In the genomic region with DNA sequence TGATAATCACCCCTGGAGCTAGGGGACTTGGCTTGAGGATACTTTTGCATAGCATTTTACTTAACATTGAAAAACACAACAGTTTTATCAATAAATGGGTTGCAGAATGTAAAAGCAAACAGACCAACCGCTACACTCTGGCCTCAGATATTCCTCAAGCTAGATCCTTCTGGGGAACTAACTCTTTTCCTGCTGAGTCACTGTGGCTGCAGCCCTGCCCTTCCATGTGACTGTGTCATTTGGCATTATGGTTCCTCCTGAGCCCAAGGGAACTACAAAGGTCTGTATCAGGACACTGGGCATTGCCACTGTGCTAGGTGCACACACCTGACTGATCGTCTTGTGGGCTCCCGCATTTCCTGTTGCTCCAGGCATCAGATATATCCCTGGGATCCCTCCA, we compare ENCODE assay signal across 8 cellular contexts. TPM values are rescaled to one million over a fixed set of nuclear protein-coding genes. Genes with fewer than 3 reads are reported as not detected.
DNase-seq lines count a peak whose midpoint lies in the region; ATAC-seq and TF ChIP-seq lines count a peak whose summit lies in the region.

No MANE protein-coding gene starts in this region.

- H3K4me1 Mint-ChIP-seq in mesothelial cell of epicardium, result no peaks in the 10 kb centered on the region

- no peak for TF ChIP-seq RAD21 in SK-N-SH (IDR thresholded peaks at IDR 0.05; ENCODE audit: low read length)

- H3K27me3 ChIP-seq in SK-N-SH (ENCODE audit: insufficient read depth) (peaks cover 4% of the 10 kb centered on the region; the same call in 1 of the 2 replicates), hepatocyte (no peaks in the 10 kb centered on the region), BE2C (no peaks in the 10 kb centered on the region)

- TF ChIP-seq CTCF in SK-N-SH (IDR thresholded peaks at IDR 0.05) (no peak), hepatocyte (IDR thresholded peaks at IDR 0.05; ENCODE audit: poor library complexity) (no peak), BE2C (IDR thresholded peaks at IDR 0.05; ENCODE audit: low read depth, low read length) (no peak), mesothelial cell of epicardium (IDR thresholded peaks at IDR 0.05; ENCODE audit: unreplicated experiment) (no peak)

- 0 out of 2 replicates have a peak overlapping the region, but pooled peaks have one; percentile 20 for H2AFZ ChIP-seq in SK-N-SH (ENCODE audit: low read depth)
- H2AFZ ChIP-seq in hepatocyte, result no peak overlapping the region

- H3K27ac Mint-ChIP-seq in mesothelial cell of epicardium, result no peak overlapping the region

- H3K27me3 Mint-ChIP-seq in mesothelial cell of epicardium (ENCODE audit: low read depth), result peaks cover 11% of the 10 kb centered on the region

- H4K20me1 ChIP-seq in SK-N-SH (ENCODE audit: insufficient read depth) (no peaks in the 10 kb centered on the region), hepatocyte (ENCODE audit: insufficient read depth, poor library complexity, severe bottlenecking) (no peaks in the 10 kb centered on the region)

- no peaks in the 10 kb centered on the region for H3K36me3 Mint-ChIP-seq in mesothelial cell of epicardium

- H3K4me3 Mint-ChIP-seq in mesothelial cell of epicardium, result no peak overlapping the region

- 100% methylated on average over 3 of the region's 3 CpGs for WGBS in SK-N-SH (ENCODE audit: low lambda C conversion rate)
- 92% methylated on average over 3 of the region's 3 CpGs for WGBS in hepatocyte (ENCODE audit: low lambda C conversion rate, missing lambda C conversion rate)

- H3K9me3 Mint-ChIP-seq in mesothelial cell of epicardium, result no peaks in the 10 kb centered on the region

- H3K79me2 ChIP-seq in SK-N-SH (ENCODE audit: insufficient read depth) (no peaks in the 10 kb centered on the region), hepatocyte (no peaks in the 10 kb centered on the region)

- no peak overlapping the region for H3K4me2 ChIP-seq in SK-N-SH
- peak overlapping the region; percentile 8 for H3K4me2 ChIP-seq in hepatocyte

- POLR2A ChIA-PET in SK-N-SH (lab: Yijun Ruan, JAX), result no interaction called here

- no peak overlapping the region for H3K9ac ChIP-seq in SK-N-SH

- H3F3A ChIP-seq in SK-N-SH (replicated peaks; ENCODE audit: insufficient read depth), result no peaks in the 10 kb centered on the region

- H3K4me3 ChIP-seq in SK-N-SH (ENCODE audit: low read depth in 2 of 2, low read length in 1 of 2) (no peak overlapping the region), hepatocyte (no peak overlapping the region), BE2C (ENCODE audit: low read depth, low read length) (no peak overlapping the region)

- CTCF ChIA-PET in SK-N-SH (lab: Yijun Ruan, JAX), result interaction anchor here (1.0 to 4.1 kb wide), 2 partner anchors 16 to 880 kb away, joined by 3 to 16 read pairs; no protein-coding TSS in a partner anchor

- H3K4me1 ChIP-seq in SK-N-SH (ENCODE audit: control insufficient read depth in 1 of 2, insufficient read depth in 2 of 2, low read depth in 1 of 2, low read length in 1 of 2) (peaks cover 0 to 10% of the 10 kb centered on the region in 2 experiments; a peak in 2 of 4 replicates), hepatocyte (ENCODE audit: insufficient read depth) (peaks cover 4% of the 10 kb centered on the region), BE2C (no peaks in the 10 kb centered on the region)

- H3K9me2 ChIP-seq in SK-N-SH (no peaks in the 10 kb centered on the region), hepatocyte (replicated peaks; ENCODE audit: insufficient read depth) (no peaks in the 10 kb centered on the region)

- DNase-seq in SK-N-SH, result no peak
- DNase-seq in amniotic stem cell (lab: John Stamatoyannopoulos, UW), result peak; percentile 5
- peak; percentile 41 for DNase-seq in hepatocyte (ENCODE audit: low spot score)
- no peak for DNase-seq in BE2C
- DNase-seq in mesothelial cell of epicardium (ENCODE audit: low spot score in 2 of 2, unreplicated experiment in 2 of 2), result no peak

- no peak for TF ChIP-seq EP300 in SK-N-SH (IDR thresholded peaks at IDR 0.05; ENCODE audit: borderline replicate concordance in 1 of 2, low read depth in 1 of 2, low read length in 1 of 2)

- H3K27ac ChIP-seq in SK-N-SH (ENCODE audit: low read depth in 2 of 2, low read length in 1 of 2) (no peak overlapping the region), hepatocyte (peak overlapping the region; percentile 85)

- no peaks in the 10 kb centered on the region for H3K9me3 ChIP-seq in SK-N-SH
- H3K9me3 ChIP-seq in hepatocyte (ENCODE audit: low read depth), result no peaks in the 10 kb centered on the region
- no peaks in the 10 kb centered on the region for H3K9me3 ChIP-seq in BE2C

- H3K36me3 ChIP-seq in SK-N-SH (replicated peaks in 1 of 2; ENCODE audit: control insufficient read depth in 1 of 2, insufficient read depth in 2 of 2, low read length in 1 of 2), result no peaks in the 10 kb centered on the region
- H3K36me3 ChIP-seq in hepatocyte (replicated peaks; ENCODE audit: insufficient read depth, low read depth), result no peaks in the 10 kb centered on the region
- H3K36me3 ChIP-seq in BE2C, result no peaks in the 10 kb centered on the region

- no peak for ATAC-seq in SK-N-SH treated with all-trans-retinoic acid at 6 μM for 48 hours
- no peak for ATAC-seq in HG02763 (IDR thresholded peaks at IDR 0.05; ENCODE audit: unreplicated experiment)
- ATAC-seq in HG03520 (IDR thresholded peaks at IDR 0.05; ENCODE audit: unreplicated experiment), result no peak

TF ChIP-seq in SK-N-SH, 30 proteins besides CTCF, POLR2A, EP300 and RAD21:
- TF ChIP-seq, protein P1, sequence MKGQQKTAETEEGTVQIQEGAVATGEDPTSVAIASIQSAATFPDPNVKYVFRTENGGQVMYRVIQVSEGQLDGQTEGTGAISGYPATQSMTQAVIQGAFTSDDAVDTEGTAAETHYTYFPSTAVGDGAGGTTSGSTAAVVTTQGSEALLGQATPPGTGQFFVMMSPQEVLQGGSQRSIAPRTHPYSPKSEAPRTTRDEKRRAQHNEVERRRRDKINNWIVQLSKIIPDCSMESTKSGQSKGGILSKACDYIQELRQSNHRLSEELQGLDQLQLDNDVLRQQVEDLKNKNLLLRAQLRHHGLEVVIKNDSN (IDR thresholded peaks at IDR 0.05; ENCODE audit: borderline replicate concordance, low read depth), result no peak
- TF ChIP-seq MEF2A (IDR thresholded peaks at IDR 0.05; ENCODE audit: borderline replicate concordance, low read depth) (no peak), NRF1 (IDR thresholded peaks at IDR 0.05; ENCODE audit: low read depth, low read length) (no peak), NFIC (IDR thresholded peaks at IDR 0.05; ENCODE audit: borderline replicate concordance) (no peak), FOSL2 (IDR thresholded peaks at IDR 0.05; ENCODE audit: borderline replicate concordance, low read depth) (no peak; the same call in 1 of the 2 replicates), MXI1 (IDR thresholded peaks at IDR 0.05; ENCODE audit: low read depth, low read length) (no peak), FOXJ3 (CRISPR knock-in tag; IDR thresholded peaks at IDR 0.05) (no peak), RCOR1 (IDR thresholded peaks at IDR 0.05; ENCODE audit: low read length) (no peak), RXRA (IDR thresholded peaks at IDR 0.05; ENCODE audit: borderline replicate concordance, low read depth) (no peak)

TF ChIP-seq in SK-N-SH treated with all-trans-retinoic acid at 6 μM for 48 hours, 23 proteins besides CTCF, POLR2A, EP300 and RAD21:
- TF ChIP-seq PPARA (CRISPR knock-in tag; IDR thresholded peaks at IDR 0.05; ENCODE audit: borderline replicate concordance), result no peak
- TF ChIP-seq SNAI2 (CRISPR knock-in tag; IDR thresholded peaks at IDR 0.05), result no peak
- no peak for TF ChIP-seq ISL1 (CRISPR knock-in tag; IDR thresholded peaks at IDR 0.05)
- no peak for TF ChIP-seq ZC3H10 (CRISPR knock-in tag; IDR thresholded peaks at IDR 0.05)
- TF ChIP-seq, protein P2, sequence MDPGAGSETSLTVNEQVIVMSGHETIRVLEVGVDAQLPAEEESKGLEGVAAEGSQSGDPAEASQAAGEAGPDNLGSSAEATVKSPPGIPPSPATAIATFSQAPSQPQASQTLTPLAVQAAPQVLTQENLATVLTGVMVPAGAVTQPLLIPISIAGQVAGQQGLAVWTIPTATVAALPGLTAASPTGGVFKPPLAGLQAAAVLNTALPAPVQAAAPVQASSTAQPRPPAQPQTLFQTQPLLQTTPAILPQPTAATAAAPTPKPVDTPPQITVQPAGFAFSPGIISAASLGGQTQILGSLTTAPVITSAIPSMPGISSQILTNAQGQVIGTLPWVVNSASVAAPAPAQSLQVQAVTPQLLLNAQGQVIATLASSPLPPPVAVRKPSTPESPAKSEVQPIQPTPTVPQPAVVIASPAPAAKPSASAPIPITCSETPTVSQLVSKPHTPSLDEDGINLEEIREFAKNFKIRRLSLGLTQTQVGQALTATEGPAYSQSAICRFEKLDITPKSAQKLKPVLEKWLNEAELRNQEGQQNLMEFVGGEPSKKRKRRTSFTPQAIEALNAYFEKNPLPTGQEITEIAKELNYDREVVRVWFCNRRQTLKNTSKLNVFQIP (CRISPR knock-in tag; IDR thresholded peaks at IDR 0.05; ENCODE audit: borderline replicate concordance, low read depth), result no peak

RNA-seq across cellular contexts. Expression of a gene that starts 56.6 kb away (rescaled TPM):
- polyA plus RNA-seq in SK-N-SH (2012; rRNA removed) (0.29 and 0.33 TPM in 2 replicates), hepatocyte (3.1 and 4.9 TPM in 2 replicates)
- 0.33 and 0.58 TPM in 2 replicates for polyA plus RNA-seq in SK-N-SH (2012; cell fraction: cytosol; rRNA removed)
- 0.19 and 0.25 TPM in 2 replicates for polyA plus RNA-seq in SK-N-SH (2012; cell fraction: nucleus; rRNA removed)
- total RNA-seq in hepatocyte (2.9 and 3.6 TPM in 2 replicates), mesothelial cell of epicardium (4.6 to 5.1 TPM (median 4.8 TPM) in 3 replicates)
- polyA plus RNA-seq in BE2C (2012; ENCODE audit: insufficient read depth, insufficient read length, low read depth), result not detected

Comparison
In these comparisons a context has a peak if more than half of its experiments do, and no peak if none do; other contexts are left out.
1. DNase-seq: peak in amniotic stem cell (single experiment) and hepatocyte (single experiment); none in SK-N-SH (single experiment), BE2C (single experiment) and mesothelial cell of epicardium (0 of 2).